Comparison of ENCODE assay signal across 12 cellular contexts in genomic region chr6:57013501-57013900, GRCh38. TPM values are rescaled to one million over a fixed set of nuclear protein-coding genes. Genes with fewer than 3 reads are reported as not detected.
DNase-seq lines count a peak whose midpoint lies in the region; ATAC-seq, FAIRE-seq and TF ChIP-seq lines count a peak whose summit lies in the region.
"Had no signal": no experiment of that assay in that cellular context is flagged by ENCODE, and none has a peak within 500 bp of the region (broad histone marks: within the 10 kb centered on the region; RNA-seq: fewer than 3 reads in every experiment).

No MANE protein-coding gene starts in this region.

- no peaks in the 10 kb centered on the region for H3K36me3 ChIP-seq in mesenchymal stem cell (ENCODE audit: control insufficient read depth in 1 of 2, insufficient read depth in 2 of 2, low read depth in 1 of 2, low read length in 2 of 2)

- no peak overlapping the region for H4K91ac ChIP-seq in mesenchymal stem cell (ENCODE audit: low read length)

- H3K4me3 ChIP-seq in cardiac fibroblast (replicated peaks in 1 of 2; ENCODE audit: low read depth in 2 of 2, low read length in 2 of 2) (no peak overlapping the region), mesenchymal stem cell (ENCODE audit: insufficient read depth in 1 of 2, low read depth in 1 of 2, low read length in 2 of 2) (no peak overlapping the region)

- no peak overlapping the region for H2BK120ac ChIP-seq in mesenchymal stem cell (ENCODE audit: low read depth, low read length)

- no peak for TF ChIP-seq POLR2A in GM12892 (IDR thresholded peaks at IDR 0.05; ENCODE audit: low read depth, low read length)

- DNase-seq in EH (ENCODE audit: low read depth) (peak; percentile 94), NCI-H226 (peak; percentile 68), cardiac fibroblast (ENCODE audit: low read depth in 2 of 2) (peak; percentile 64 to 74), mesenchymal stem cell (peak; percentile 71), GM12892 (ENCODE audit: insufficient read length) (no peak), DMS114 treated with DMSO at 0.1 percent for 48 hours (lab: John Stamatoyannopoulos, UW; ENCODE audit: unreplicated experiment) (no peak)
- DNase-seq: activated T-cell treated with anti-CD3 and anti-CD28 coated beads for 4 hours, DMS153, NCI-H2029 treated with DMSO at 0.1 percent for 48 hours had no signal

- peaks cover 2% of the 10 kb centered on the region for H3K4me1 ChIP-seq in mesenchymal stem cell (ENCODE audit: control insufficient read depth, insufficient read depth, low read depth, low read length)

- H3K4ac ChIP-seq in mesenchymal stem cell (ENCODE audit: low read depth in 1 of 2, low read length in 2 of 2) = no peak overlapping the region

- WGBS in mesenchymal stem cell = 45% methylated on average over 4 of the region's 4 CpGs

- H3K18ac ChIP-seq in mesenchymal stem cell (ENCODE audit: low read depth in 1 of 2, low read length in 2 of 2) = no peak overlapping the region

- ATAC-seq in GM21786 (IDR thresholded peaks at IDR 0.05; ENCODE audit: unreplicated experiment) = no peak
- no peak for ATAC-seq in GM18907 (IDR thresholded peaks at IDR 0.05; ENCODE audit: unreplicated experiment)

- no peak overlapping the region for H2BK12ac ChIP-seq in mesenchymal stem cell (ENCODE audit: low read length in 2 of 2)

- no peaks in the 10 kb centered on the region for H3K79me1 ChIP-seq in mesenchymal stem cell (replicated peaks; ENCODE audit: low read length, poor library complexity, severe bottlenecking)

- H3K23ac ChIP-seq in mesenchymal stem cell (ENCODE audit: low read length in 2 of 2) = no peak overlapping the region

- no peak overlapping the region for H2AFZ ChIP-seq in mesenchymal stem cell (ENCODE audit: low read depth, low read length)

- no peak overlapping the region for H3K9ac ChIP-seq in mesenchymal stem cell (ENCODE audit: low read length)

- no peak for FAIRE-seq in GM12892 (lab: Jason Lieb, UNC)
- FAIRE-seq: TTC549 had no signal

- H2AK5ac ChIP-seq in mesenchymal stem cell (ENCODE audit: low read length, severe bottlenecking) = no peak overlapping the region

- no peaks in the 10 kb centered on the region for H3K27me3 ChIP-seq in mesenchymal stem cell (ENCODE audit: control insufficient read depth in 1 of 2, insufficient read depth in 1 of 2, low read length in 2 of 2)

- no peak overlapping the region for H4K8ac ChIP-seq in mesenchymal stem cell (ENCODE audit: low read length)

- H3K4me2 ChIP-seq in mesenchymal stem cell (ENCODE audit: low read length, poor library complexity, severe bottlenecking) = no peak overlapping the region

- H2BK15ac ChIP-seq in mesenchymal stem cell (ENCODE audit: low read depth, poor library complexity, severe bottlenecking) = no peak overlapping the region

- no peak overlapping the region for H3K27ac ChIP-seq in mesenchymal stem cell (ENCODE audit: low read length, poor library complexity, severe bottlenecking)

- H3K14ac ChIP-seq in mesenchymal stem cell (ENCODE audit: low read length in 2 of 2) = no peak overlapping the region

- H2BK5ac ChIP-seq in mesenchymal stem cell (ENCODE audit: low read depth, low read length, poor library complexity, severe bottlenecking) = no peak overlapping the region

- H3K9me3 ChIP-seq in mesenchymal stem cell (ENCODE audit: control insufficient read depth, low read length) = no peaks in the 10 kb centered on the region

- no peak for TF ChIP-seq CTCF in cardiac fibroblast (IDR thresholded peaks at IDR 0.05; ENCODE audit: low read depth, low read length)

RNA-seq across cellular contexts. Expression of gene KIAA1586, which starts 33.0 kb away (rescaled TPM):
- polyA plus RNA-seq in mesenchymal stem cell (2013, experiment 1 of 2) = 7.6 TPM
- 7.7 TPM for polyA plus RNA-seq in mesenchymal stem cell (2013, experiment 2 of 2)
- 17.6 TPM for polyA plus RNA-seq in GM12892 (2012; ENCODE audit: missing spikeins)

RNA-seq across cellular contexts. Expression of gene BEND6, which starts 58.6 kb away (rescaled TPM):
- 3.2 TPM for polyA plus RNA-seq in mesenchymal stem cell (2013, experiment 1 of 2)
- polyA plus RNA-seq in mesenchymal stem cell (2013, experiment 2 of 2) = 3.9 TPM
- polyA plus RNA-seq in GM12892 (2012; ENCODE audit: missing spikeins) = 1.1 TPM

Comparison
In these comparisons a context has a peak if more than half of its experiments do, and no peak if none do; other contexts are left out.
1. DNase-seq: peak in EH (single experiment), NCI-H226 (single experiment), cardiac fibroblast (2 of 2) and mesenchymal stem cell (single experiment); none in GM12892 (single experiment) and DMS114 treated with DMSO at 0.1 percent for 48 hours (single experiment).